In genomic region chr7:19117870-19118608, GRCh38 we compare ENCODE assay signal across 9 cellular contexts. TPM values are rescaled to one million over a fixed set of nuclear protein-coding genes. Genes with fewer than 3 reads are reported as not detected.
A peak's percentile ranks its signal among the peaks of the same experiment; 100 is the strongest.
DNase-seq lines count a peak whose midpoint lies in the region; ATAC-seq and TF ChIP-seq lines count a peak whose summit lies in the region.
"Had no signal": no experiment of that assay in that cellular context is flagged by ENCODE, and none has a peak within 500 bp of the region (broad histone marks: within the 10 kb centered on the region; RNA-seq: fewer than 3 reads in every experiment).

No MANE protein-coding gene starts in this region.

- H3K36me3 ChIP-seq in A673 (ENCODE audit: insufficient read depth, low read length, poor library complexity, severe bottlenecking), result peaks cover 4% of the 10 kb centered on the region
- no peaks in the 10 kb centered on the region for H3K36me3 ChIP-seq in muscle layer of colon (ENCODE audit: insufficient read depth, low read length)

- intact Hi-C loops in A673 (cut with micrococcal nuclease; ENCODE audit: unreplicated experiment), result loop anchor here (5.0 kb wide), 2 partner anchors 451 to 766 kb away; no protein-coding TSS in a partner anchor

- POLR2A ChIA-PET in A673 (lab: Charles Lee; ENCODE audit: low non-redundant PET), result no interaction called here

- no peak for TF ChIP-seq POLR2A in GM18505 (IDR thresholded peaks at IDR 0.05; ENCODE audit: borderline replicate concordance, extremely low read depth, insufficient read depth, insufficient read length)

- no TSS peak for BruUV-seq in A673 (replicated peaks; lab: Mats Ljungman, UMichigan)

- in situ Hi-C loops in GM13977 (cut with MboI; ENCODE audit: low pct_unique_long_range_greater_than_20kb, low sequenced_read_pairs, unreplicated experiment), result no loop called here

- H3K9me3 ChIP-seq in A673 (ENCODE audit: low read depth, low read length, poor library complexity, severe bottlenecking), result no peaks in the 10 kb centered on the region
- no peaks in the 10 kb centered on the region for H3K9me3 ChIP-seq in muscle layer of colon (ENCODE audit: low read length)

- ATAC-seq in HG03354 (IDR thresholded peaks at IDR 0.05; ENCODE audit: poor library complexity, severe bottlenecking, unreplicated experiment) (peak; percentile 17), GM18505 (IDR thresholded peaks at IDR 0.05; ENCODE audit: unreplicated experiment) (no peak)

- H3K27me3 ChIP-seq in A673 (replicated peaks; ENCODE audit: insufficient read depth, low read depth, low read length, poor library complexity), result no peaks in the 10 kb centered on the region
- peaks cover 28 to 45% of the 10 kb centered on the region in 2 donors for H3K27me3 ChIP-seq in muscle layer of colon (ENCODE audit: control insufficient read depth in 1 of 2, insufficient read depth in 2 of 2, low read length in 2 of 2)

- CTCF ChIA-PET in A673 (lab: Charles Lee), result interaction anchor here (0.6 to 1.9 kb wide), 3 partner anchors 241 to 766 kb away, joined by 4 to 5 read pairs (median 4); no protein-coding TSS in a partner anchor

- H3K4me3 ChIP-seq in A673 (ENCODE audit: low read depth, low read length, poor library complexity, severe bottlenecking) (peak overlapping the region; percentile 96), coronary artery (peak overlapping the region; percentile 83), muscle layer of colon (ENCODE audit: low read depth in 1 of 2, low read length in 2 of 2) (peak overlapping the region; percentile 45 to 66)

- DNase-seq in A673 (ENCODE audit: low spot score) (peak; percentile 47), coronary artery (ENCODE audit: low spot score) (no peak), superior temporal gyrus (ENCODE audit: extremely low spot score) (no peak), GM13977 (ENCODE audit: low spot score) (no peak), glomerular visceral epithelial cell (ENCODE audit: extremely low spot score) (no peak)
- DNase-seq: activated naive CD4-positive, alpha-beta T cell treated with anti-CD3 and anti-CD28 coated beads, Interleukin-2, amount 10 ng/mL, durations not matched to agents 7 days and 5 days had no signal

- H3K9ac ChIP-seq in muscle layer of colon (ENCODE audit: low read length), result no peak overlapping the region

- H3K27ac ChIP-seq in A673 (ENCODE audit: low read depth, low read length, poor library complexity, severe bottlenecking) (peak overlapping the region; percentile 47), coronary artery (peak overlapping the region; percentile 49 to 80), muscle layer of colon (ENCODE audit: low read depth, low read length) (no peak overlapping the region)

- peak; percentile 63 for TF ChIP-seq CTCF in A673 (conservative IDR thresholded peaks at IDR 0.05; ENCODE audit: low read depth, low read length)
- no peak for TF ChIP-seq CTCF in coronary artery (IDR thresholded peaks at IDR 0.05)
- TF ChIP-seq CTCF in GM13977 (IDR thresholded peaks at IDR 0.05; ENCODE audit: extremely low read depth, insufficient read depth, missing control alignments), result no peak

- H3K4me1 ChIP-seq in A673 (ENCODE audit: insufficient read depth, low read length, poor library complexity, severe bottlenecking) (peaks cover 23% of the 10 kb centered on the region), muscle layer of colon (ENCODE audit: insufficient read depth, low read length) (peaks cover 12% of the 10 kb centered on the region)

RNA-seq across cellular contexts. Expression of gene TWIST1, which starts 0.6 kb away (rescaled TPM):
- 37.6 and 41.6 TPM in 2 replicates for total RNA-seq in A673 (2021)

RNA-seq across cellular contexts. Expression of gene FERD3L, which starts 27.2 kb away (rescaled TPM):
- not detected in 2 replicates for total RNA-seq in A673 (2021)
